Comparison of ENCODE assay signal across 1 cellular context in genomic region chr11:44427432-44427831, GRCh38.
TF ChIP-seq lines count a peak whose summit lies in the region.

No MANE protein-coding gene starts in this region.

TF ChIP-seq in GM12878, 131 proteins besides CTCF, POLR2A, EP300 and RAD21 (continued from another document):
- TF ChIP-seq, protein P1, sequence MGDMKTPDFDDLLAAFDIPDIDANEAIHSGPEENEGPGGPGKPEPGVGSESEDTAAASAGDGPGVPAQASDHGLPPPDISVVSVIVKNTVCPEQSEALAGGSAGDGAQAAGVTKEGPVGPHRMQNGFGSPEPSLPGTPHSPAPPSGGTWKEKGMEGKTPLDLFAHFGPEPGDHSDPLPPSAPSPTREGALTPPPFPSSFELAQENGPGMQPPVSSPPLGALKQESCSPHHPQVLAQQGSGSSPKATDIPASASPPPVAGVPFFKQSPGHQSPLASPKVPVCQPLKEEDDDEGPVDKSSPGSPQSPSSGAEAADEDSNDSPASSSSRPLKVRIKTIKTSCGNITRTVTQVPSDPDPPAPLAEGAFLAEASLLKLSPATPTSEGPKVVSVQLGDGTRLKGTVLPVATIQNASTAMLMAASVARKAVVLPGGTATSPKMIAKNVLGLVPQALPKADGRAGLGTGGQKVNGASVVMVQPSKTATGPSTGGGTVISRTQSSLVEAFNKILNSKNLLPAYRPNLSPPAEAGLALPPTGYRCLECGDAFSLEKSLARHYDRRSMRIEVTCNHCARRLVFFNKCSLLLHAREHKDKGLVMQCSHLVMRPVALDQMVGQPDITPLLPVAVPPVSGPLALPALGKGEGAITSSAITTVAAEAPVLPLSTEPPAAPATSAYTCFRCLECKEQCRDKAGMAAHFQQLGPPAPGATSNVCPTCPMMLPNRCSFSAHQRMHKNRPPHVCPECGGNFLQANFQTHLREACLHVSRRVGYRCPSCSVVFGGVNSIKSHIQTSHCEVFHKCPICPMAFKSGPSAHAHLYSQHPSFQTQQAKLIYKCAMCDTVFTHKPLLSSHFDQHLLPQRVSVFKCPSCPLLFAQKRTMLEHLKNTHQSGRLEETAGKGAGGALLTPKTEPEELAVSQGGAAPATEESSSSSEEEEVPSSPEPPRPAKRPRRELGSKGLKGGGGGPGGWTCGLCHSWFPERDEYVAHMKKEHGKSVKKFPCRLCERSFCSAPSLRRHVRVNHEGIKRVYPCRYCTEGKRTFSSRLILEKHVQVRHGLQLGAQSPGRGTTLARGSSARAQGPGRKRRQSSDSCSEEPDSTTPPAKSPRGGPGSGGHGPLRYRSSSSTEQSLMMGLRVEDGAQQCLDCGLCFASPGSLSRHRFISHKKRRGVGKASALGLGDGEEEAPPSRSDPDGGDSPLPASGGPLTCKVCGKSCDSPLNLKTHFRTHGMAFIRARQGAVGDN (IDR thresholded peaks at IDR 0.05): no peak
- no peak for TF ChIP-seq PAX8 (IDR thresholded peaks at IDR 0.05)
- no peak for TF ChIP-seq FOXM1 (IDR thresholded peaks at IDR 0.05; ENCODE audit: low read depth, low read length)
TF ChIP-seq in GM12878: peak in this region for 0.
